19 cellular contexts compared by ENCODE assay signal in genomic region chr4:184010696-184011095, GRCh38.
"Had no signal": no experiment of that assay in that cellular context is flagged by ENCODE, and none has a peak within 500 bp of the region (broad histone marks: within the 10 kb centered on the region; RNA-seq: fewer than 3 reads in every experiment).

No MANE protein-coding gene starts in this region.

- H3K79me2 ChIP-seq: hepatocyte had no signal

- H3K4me1 ChIP-seq: foreskin keratinocyte, gastroesophageal sphincter, left lung, lower lobe of right lung had no signal

- H3K9me3 ChIP-seq: esophagus muscularis mucosa, gastroesophageal sphincter, heart left ventricle, left lung, lower lobe of right lung, mucosa of descending colon had no signal

- H3K4me2 ChIP-seq: hepatocyte had no signal

- H3K27ac ChIP-seq: coronary artery, dorsolateral prefrontal cortex, esophagus muscularis mucosa, foreskin keratinocyte, gastroesophageal sphincter, heart left ventricle, hepatocyte, left lung, lower lobe of right lung had no signal

- H3K36me3 Mint-ChIP-seq: immature natural killer cell, naive B cell had no signal

- H3K4me3 Mint-ChIP-seq: immature natural killer cell had no signal

- H3K9me3 Mint-ChIP-seq: immature natural killer cell had no signal

- ATAC-seq: foreskin keratinocyte, gastroesophageal sphincter, heart left ventricle, left cardiac atrium, left lung, left ventricle myocardium superior, lower lobe of right lung, mucosa of descending colon had no signal

- H3K27ac Mint-ChIP-seq: immature natural killer cell, naive B cell had no signal

- H2AFZ ChIP-seq: hepatocyte had no signal

- H3K4me1 Mint-ChIP-seq: immature natural killer cell, naive B cell had no signal

- H3K4me3 ChIP-seq: coronary artery, dorsolateral prefrontal cortex, esophagus muscularis mucosa, gastroesophageal sphincter, heart left ventricle, hepatocyte, left lung, lower lobe of right lung, mucosa of descending colon had no signal

- DNase-seq: dermis blood vessel endothelial cell; dorsolateral prefrontal cortex; effector CD4-positive, alpha-beta T cell; effector memory CD4-positive, alpha-beta T cell; foreskin keratinocyte; heart left ventricle; hypothalamus; immature natural killer cell; left cardiac atrium; left lung; left ventricle myocardium superior; lower lobe of right lung; mesendoderm; mucosa of descending colon; naive B cell had no signal

- H3K27me3 ChIP-seq: dorsolateral prefrontal cortex, esophagus muscularis mucosa, foreskin keratinocyte, gastroesophageal sphincter, heart left ventricle, hepatocyte, left lung had no signal
